Comparison of ENCODE assay signal across 13 cellular contexts in the genomic region with DNA sequence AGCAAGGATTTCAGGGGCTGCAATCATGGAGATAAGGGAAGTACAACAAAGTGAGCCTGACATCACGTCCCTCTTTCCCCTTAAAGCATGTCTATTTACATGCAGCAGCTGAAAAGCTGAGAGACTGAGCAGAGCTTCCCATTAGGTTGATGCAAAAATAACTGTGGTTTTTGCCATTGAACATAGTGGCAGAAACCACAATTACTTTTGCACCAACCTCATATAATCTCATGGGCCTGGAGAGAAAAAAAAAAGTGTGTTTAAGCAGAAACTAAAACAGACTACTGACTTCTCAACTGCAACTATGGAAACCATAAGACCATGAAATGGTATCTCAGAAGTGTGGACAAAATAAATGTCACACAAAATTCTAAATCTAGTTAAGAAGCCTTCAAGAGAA. TPM values are rescaled to one million over a fixed set of nuclear protein-coding genes. Genes with fewer than 3 reads are reported as not detected.
DNase-seq lines count a peak whose midpoint lies in the region; ATAC-seq, FAIRE-seq and TF ChIP-seq lines count a peak whose summit lies in the region.
"Had no signal": no experiment of that assay in that cellular context is flagged by ENCODE, and none has a peak within 500 bp of the region (broad histone marks: within the 10 kb centered on the region; RNA-seq: fewer than 3 reads in every experiment).

No MANE protein-coding gene starts in this region.

- peaks cover 54% of the 10 kb centered on the region for H3K4me1 Mint-ChIP-seq in activated CD4-positive, alpha-beta T cell treated with anti-CD3 and anti-CD28 coated beads, Interleukin-2, amount 10 ng/mL, durations not matched to agents 24 days and 14 days

- intact Hi-C loops in activated CD4-positive, alpha-beta T cell treated with anti-CD3 and anti-CD28 coated beads, Interleukin-2, amount 10 ng/mL, durations not matched to agents 24 days and 14 days (cut with micrococcal nuclease) = loop anchor here (5.0 kb wide), 1 partner anchor 89 kb away; no protein-coding TSS in a partner anchor

- peaks cover 6% of the 10 kb centered on the region in 2 donors for H3K36me3 ChIP-seq in small intestine (ENCODE audit: control insufficient read depth in 2 of 2, insufficient read depth in 2 of 2, low read length in 2 of 2)

- no peak for TF ChIP-seq CTCF in astrocyte of the spinal cord (IDR thresholded peaks at IDR 0.05; ENCODE audit: low read depth, low read length)

- ATAC-seq in GM18517 (IDR thresholded peaks at IDR 0.05; ENCODE audit: unreplicated experiment) = no peak
- ATAC-seq: PC-3 had no signal

- peak overlapping the region in 1 of 2 donors; percentile 26 for H3K27ac ChIP-seq in small intestine (ENCODE audit: low read depth in 1 of 2, low read length in 1 of 2)
- H3K27ac ChIP-seq: brain microvascular endothelial cell, suprapubic skin had no signal

- H3K4me1 ChIP-seq in small intestine (ENCODE audit: control insufficient read depth in 2 of 2, insufficient read depth in 1 of 2, low read depth in 1 of 2, low read length in 1 of 2) = peaks cover 27 to 31% of the 10 kb centered on the region in 2 donors

- peaks cover 6% of the 10 kb centered on the region for H3K9me3 Mint-ChIP-seq in activated CD4-positive, alpha-beta T cell treated with anti-CD3 and anti-CD28 coated beads, Interleukin-2, amount 10 ng/mL, durations not matched to agents 24 days and 14 days

- H3K4me3 Mint-ChIP-seq in activated CD4-positive, alpha-beta T cell treated with anti-CD3 and anti-CD28 coated beads, Interleukin-2, amount 10 ng/mL, durations not matched to agents 24 days and 14 days = peak overlapping the region; percentile 39

- H3K36me3 Mint-ChIP-seq in activated CD4-positive, alpha-beta T cell treated with anti-CD3 and anti-CD28 coated beads, Interleukin-2, amount 10 ng/mL, durations not matched to agents 24 days and 14 days (ENCODE audit: low read depth) = peaks cover 49% of the 10 kb centered on the region

- no peak for FAIRE-seq in small intestine (lab: Jason Lieb, UNC)
- FAIRE-seq: A204.1 had no signal

- WGBS in small intestine, 3 donors = 67 to 86% (median 80%) methylated on average over 1 of the region's 1 CpG

- in situ Hi-C loops in astrocyte of the spinal cord (cut with HindIII; ENCODE audit: low sequenced_read_pairs) = no loop called here

- H3K27me3 Mint-ChIP-seq in activated CD4-positive, alpha-beta T cell treated with anti-CD3 and anti-CD28 coated beads, Interleukin-2, amount 10 ng/mL, durations not matched to agents 24 days and 14 days = no peaks in the 10 kb centered on the region

- no peak for DNase-seq in activated CD4-positive, alpha-beta T cell treated with anti-CD3 and anti-CD28 coated beads, Interleukin-2, amount 10 ng/mL, durations not matched to agents 24 days and 14 days
- DNase-seq in activated CD4-positive, alpha-beta T cell treated with anti-CD3 and anti-CD28 coated beads for 1 hour = no peak
- DNase-seq in NAMALWA (ENCODE audit: low spot score) = peak; percentile 58
- peak; percentile 30 for DNase-seq in astrocyte of the spinal cord (ENCODE audit: low read depth, low spot score)
- DNase-seq in small intestine = peak; percentile 36
- DNase-seq in middle frontal gyrus (ENCODE audit: extremely low spot score, low spot score) = no peak
- DNase-seq in amygdala (lab: John Stamatoyannopoulos, UW) = no peak
- DNase-seq: brain microvascular endothelial cell, MG63, PC-3 had no signal

- H3K27me3 ChIP-seq in small intestine (ENCODE audit: control insufficient read depth in 2 of 2, insufficient read depth in 2 of 2, low read length in 2 of 2) = no peaks in the 10 kb centered on the region
- H3K27me3 ChIP-seq: brain microvascular endothelial cell, MG63, suprapubic skin had no signal

- H3K27ac Mint-ChIP-seq in activated CD4-positive, alpha-beta T cell treated with anti-CD3 and anti-CD28 coated beads, Interleukin-2, amount 10 ng/mL, durations not matched to agents 24 days and 14 days = peak overlapping the region; percentile 63

- H3K4me3 ChIP-seq in astrocyte of the spinal cord (ENCODE audit: low read depth, low read length) = no peak overlapping the region
- no peak overlapping the region for H3K4me3 ChIP-seq in small intestine (ENCODE audit: low read depth in 1 of 2, low read length in 2 of 2)
- H3K4me3 ChIP-seq: MG63, suprapubic skin had no signal

- H3K9me3 ChIP-seq in small intestine (ENCODE audit: control insufficient read depth, low read depth) = no peaks in the 10 kb centered on the region
- H3K9me3 ChIP-seq: MG63, suprapubic skin had no signal

RNA-seq across cellular contexts. Expression of gene CCDC12, which starts 48.2 kb away (rescaled TPM):
- 55.3 and 66.2 TPM in 2 replicates for total RNA-seq in activated CD4-positive, alpha-beta T cell treated with anti-CD3 and anti-CD28 coated beads, Interleukin-2, amount 10 ng/mL, durations not matched to agents 24 days and 14 days
- 10 to 100 TPM; 73.3 to 84.5 (median 78.6) TPM for polyA plus RNA-seq in small intestine

RNA-seq across cellular contexts. Expression of gene PTH1R, which starts 50.8 kb away (rescaled TPM):
- not detected in 2 replicates for total RNA-seq in activated CD4-positive, alpha-beta T cell treated with anti-CD3 and anti-CD28 coated beads, Interleukin-2, amount 10 ng/mL, durations not matched to agents 24 days and 14 days
- polyA plus RNA-seq in small intestine = 1 to 10 TPM in 2 of 3 donors, under 1 TPM in 1; 0.67 to 5.4 (median 1.6) TPM
- total RNA-seq: PC-3 had no signal

RNA-seq across cellular contexts. Expression of gene NBEAL2, which starts 51.2 kb away (rescaled TPM):
- total RNA-seq in activated CD4-positive, alpha-beta T cell treated with anti-CD3 and anti-CD28 coated beads, Interleukin-2, amount 10 ng/mL, durations not matched to agents 24 days and 14 days = 115 and 119 TPM in 2 replicates
- 10 to 100 TPM; 32.7 to 55.9 (median 50.5) TPM for polyA plus RNA-seq in small intestine

Comparison
In these comparisons a context has a peak if more than half of its experiments do, and no peak if none do; other contexts are left out.
1. DNase-seq: peak in NAMALWA (single experiment), astrocyte of the spinal cord (single experiment) and small intestine (single experiment); none in activated CD4-positive, alpha-beta T cell treated with anti-CD3 and anti-CD28 coated beads, Interleukin-2, amount 10 ng/mL, durations not matched to agents 24 days and 14 days (single experiment), activated CD4-positive, alpha-beta T cell treated with anti-CD3 and anti-CD28 coated beads for 1 hour (single experiment), middle frontal gyrus (single experiment) and amygdala (0 of 56).